In genomic region chr16:12850186-12850585, GRCh38 we compare ENCODE assay signal across 8 cellular contexts.
"Had no signal": no experiment of that assay in that cellular context is flagged by ENCODE, and none has a peak within 500 bp of the region (broad histone marks: within the 10 kb centered on the region; RNA-seq: fewer than 3 reads in every experiment).

No MANE protein-coding gene starts in this region.

- FAIRE-seq: G401.6, GM12878, GM12891, GM12892, GM18507, GM19239 had no signal

- H3K4me3 ChIP-seq: GM12878 had no signal

- DNase-seq: GDM1, GF-D8 had no signal

- ATAC-seq: GM12878 had no signal
